In genomic region chr17:78409191-78409621, GRCh38 we compare ENCODE assay signal across 11 cellular contexts. TPM values are rescaled to one million over a fixed set of nuclear protein-coding genes. Genes with fewer than 3 reads are reported as not detected.
DNase-seq lines count a peak whose midpoint lies in the region; ATAC-seq, FAIRE-seq and TF ChIP-seq lines count a peak whose summit lies in the region.
"Had no signal": no experiment of that assay in that cellular context is flagged by ENCODE, and none has a peak within 500 bp of the region (broad histone marks: within the 10 kb centered on the region; RNA-seq: fewer than 3 reads in every experiment).

No MANE protein-coding gene starts in this region.

- H3K4me3 ChIP-seq in small intestine (ENCODE audit: low read depth in 1 of 2, low read length in 2 of 2) (no peak overlapping the region), sigmoid colon (no peak overlapping the region)
- H3K4me3 ChIP-seq: neural progenitor cell had no signal

- H3K27me3 ChIP-seq in small intestine (ENCODE audit: control insufficient read depth in 2 of 2, insufficient read depth in 2 of 2, low read length in 2 of 2) = no peaks in the 10 kb centered on the region
- H3K27me3 ChIP-seq in sigmoid colon = no peaks in the 10 kb centered on the region
- H3K27me3 ChIP-seq: neural progenitor cell had no signal

- no peak for ATAC-seq in effector memory CD8-positive, alpha-beta T cell (replicated peaks)

- WGBS in small intestine, 3 donors = 11 to 55% (median 41%) methylated on average over 9 of the region's 9 CpGs
- WGBS in sigmoid colon, 2 donors = 20 to 64% methylated on average over 9 of the region's 9 CpGs

- intact Hi-C loops in sigmoid colon (cut with DNase I) = no loop called here

- H3K9me3 Mint-ChIP-seq in activated naive CD4-positive, alpha-beta T cell treated with anti-CD3 and anti-CD28 coated beads, Interleukin-2, amount 10 ng/mL, durations not matched to agents 7 days and 5 days = no peaks in the 10 kb centered on the region
- H3K9me3 Mint-ChIP-seq in effector memory CD8-positive, alpha-beta T cell = no peaks in the 10 kb centered on the region
- H3K9me3 Mint-ChIP-seq: neural progenitor cell had no signal

- no peaks in the 10 kb centered on the region for H3K27me3 Mint-ChIP-seq in activated naive CD4-positive, alpha-beta T cell treated with anti-CD3 and anti-CD28 coated beads, Interleukin-2, amount 10 ng/mL, durations not matched to agents 7 days and 5 days
- H3K27me3 Mint-ChIP-seq in effector memory CD8-positive, alpha-beta T cell = no peaks in the 10 kb centered on the region

- peak overlapping the region; percentile 34 for H3K27ac Mint-ChIP-seq in activated naive CD4-positive, alpha-beta T cell treated with anti-CD3 and anti-CD28 coated beads, Interleukin-2, amount 10 ng/mL, durations not matched to agents 7 days and 5 days
- peak overlapping the region; percentile 38 to 71 for H3K27ac Mint-ChIP-seq in effector memory CD8-positive, alpha-beta T cell
- H3K27ac Mint-ChIP-seq: neural progenitor cell had no signal

- CTCF ChIA-PET in activated naive CD4-positive, alpha-beta T cell treated with anti-CD3 and anti-CD28 coated beads, Interleukin-2, amount 10 ng/mL, durations not matched to agents 7 days and 5 days (lab: Charles Lee) = interaction anchor here (3.8 kb wide), 1 partner anchor 49 kb away, joined by 14 read pairs; no protein-coding TSS in a partner anchor

- peak overlapping the region; percentile 67 to 91 for H3K27ac ChIP-seq in small intestine (ENCODE audit: low read depth in 1 of 2, low read length in 1 of 2)
- H3K27ac ChIP-seq in sigmoid colon = peak overlapping the region in 1 of 4 donors; percentile 26
- H3K27ac ChIP-seq: neural progenitor cell had no signal

- no peak for TF ChIP-seq POLR2A in sigmoid colon (IDR thresholded peaks at IDR 0.05)

- H3K4me1 ChIP-seq in small intestine (ENCODE audit: control insufficient read depth in 2 of 2, insufficient read depth in 1 of 2, low read depth in 1 of 2, low read length in 1 of 2) (peaks cover 13 to 26% of the 10 kb centered on the region in 2 donors), sigmoid colon (peaks cover 0 to 33% (median 24%) of the 10 kb centered on the region in 4 donors)
- H3K4me1 ChIP-seq: neural progenitor cell had no signal

- H3K4me3 Mint-ChIP-seq in activated naive CD4-positive, alpha-beta T cell treated with anti-CD3 and anti-CD28 coated beads, Interleukin-2, amount 10 ng/mL, durations not matched to agents 7 days and 5 days = no peak overlapping the region
- no peak overlapping the region for H3K4me3 Mint-ChIP-seq in effector memory CD8-positive, alpha-beta T cell
- H3K4me3 Mint-ChIP-seq: neural progenitor cell had no signal

- TF ChIP-seq EP300 in sigmoid colon (IDR thresholded peaks at IDR 0.05) = no peak

- no peak for DNase-seq in activated naive CD4-positive, alpha-beta T cell treated with anti-CD3 and anti-CD28 coated beads, Interleukin-2, amount 10 ng/mL, durations not matched to agents 7 days and 5 days
- DNase-seq in activated naive CD4-positive, alpha-beta T cell treated with Interleukin-2 at 50 U/mL for 16 hours = no peak
- DNase-seq in NCI-H2196 treated with DMSO at 0.1 percent for 48 hours (lab: John Stamatoyannopoulos, UW; ENCODE audit: unreplicated experiment) = peak; percentile 70
- DNase-seq in effector memory CD8-positive, alpha-beta T cell = no peak
- DNase-seq in small intestine = peak; percentile 99
- no peak for DNase-seq in HuH-7.5 (ENCODE audit: low spot score)
- no peak for DNase-seq in sigmoid colon
- DNase-seq in SKM-1 (lab: John Stamatoyannopoulos, UW; ENCODE audit: unreplicated experiment) = no peak
- DNase-seq: foreskin fibroblast had no signal

- H3K36me3 ChIP-seq in small intestine (ENCODE audit: control insufficient read depth in 2 of 2, insufficient read depth in 2 of 2, low read length in 2 of 2) (peaks cover 2 to 5% of the 10 kb centered on the region in 2 donors), sigmoid colon (peaks cover 12 to 27% (median 16%) of the 10 kb centered on the region in 4 donors)
- H3K36me3 ChIP-seq: neural progenitor cell had no signal

- no peak for TF ChIP-seq CTCF in sigmoid colon (IDR thresholded peaks at IDR 0.05)

- H3K9me3 ChIP-seq in small intestine (ENCODE audit: control insufficient read depth, low read depth) (no peaks in the 10 kb centered on the region), sigmoid colon (no peaks in the 10 kb centered on the region)

- H3K36me3 Mint-ChIP-seq in activated naive CD4-positive, alpha-beta T cell treated with anti-CD3 and anti-CD28 coated beads, Interleukin-2, amount 10 ng/mL, durations not matched to agents 7 days and 5 days = peaks cover 61% of the 10 kb centered on the region
- peaks cover 40% of the 10 kb centered on the region for H3K36me3 Mint-ChIP-seq in effector memory CD8-positive, alpha-beta T cell (ENCODE audit: insufficient read depth)

- no peak for FAIRE-seq in small intestine (lab: Jason Lieb, UNC)
- FAIRE-seq: astrocyte had no signal

- H3K4me1 Mint-ChIP-seq in activated naive CD4-positive, alpha-beta T cell treated with anti-CD3 and anti-CD28 coated beads, Interleukin-2, amount 10 ng/mL, durations not matched to agents 7 days and 5 days = peaks cover 79% of the 10 kb centered on the region
- H3K4me1 Mint-ChIP-seq in effector memory CD8-positive, alpha-beta T cell (ENCODE audit: low read depth in 2 of 2) = peaks cover 39 to 50% of the 10 kb centered on the region in 2 donors

RNA-seq across cellular contexts. Expression of gene PGS1, which starts 30.8 kb away (rescaled TPM):
- polyA plus RNA-seq in small intestine (10 to 100 TPM; 14.9 to 24.9 (median 16.1) TPM), sigmoid colon (10 to 100 TPM in 2 of 3 donors, 1 to 10 TPM in 1; 9.9 to 36.9 (median 16.8) TPM)
- 10 to 100 TPM; 20.0 to 36.3 (median 29.0) TPM for total RNA-seq in sigmoid colon

RNA-seq across cellular contexts. Expression of gene SOCS3, which starts 49.3 kb away (rescaled TPM):
- 10 to 100 TPM in 1 of 3 donors, 1 to 10 TPM in 2; 3.4 to 67.3 (median 6.5) TPM for polyA plus RNA-seq in small intestine
- 100 to 1,000 TPM in 2 of 4 donors, 10 to 100 TPM in 2; 10.3 to 499 (median 82.9) TPM for total RNA-seq in sigmoid colon
- polyA plus RNA-seq in sigmoid colon = 10 to 100 TPM; 11.1 to 64.5 (median 28.2) TPM

Comparison
In these comparisons a context has a peak if more than half of its experiments do, and no peak if none do; other contexts are left out.
1. DNase-seq: peak in NCI-H2196 treated with DMSO at 0.1 percent for 48 hours (single experiment) and small intestine (single experiment); none in activated naive CD4-positive, alpha-beta T cell treated with anti-CD3 and anti-CD28 coated beads, Interleukin-2, amount 10 ng/mL, durations not matched to agents 7 days and 5 days (single experiment), activated naive CD4-positive, alpha-beta T cell treated with Interleukin-2 at 50 U/mL for 16 hours (single experiment), effector memory CD8-positive, alpha-beta T cell (0 of 3), HuH-7.5 (single experiment), sigmoid colon (single experiment) and SKM-1 (single experiment).